Comparison of ENCODE assay signal across 15 cellular contexts in the genomic region with DNA sequence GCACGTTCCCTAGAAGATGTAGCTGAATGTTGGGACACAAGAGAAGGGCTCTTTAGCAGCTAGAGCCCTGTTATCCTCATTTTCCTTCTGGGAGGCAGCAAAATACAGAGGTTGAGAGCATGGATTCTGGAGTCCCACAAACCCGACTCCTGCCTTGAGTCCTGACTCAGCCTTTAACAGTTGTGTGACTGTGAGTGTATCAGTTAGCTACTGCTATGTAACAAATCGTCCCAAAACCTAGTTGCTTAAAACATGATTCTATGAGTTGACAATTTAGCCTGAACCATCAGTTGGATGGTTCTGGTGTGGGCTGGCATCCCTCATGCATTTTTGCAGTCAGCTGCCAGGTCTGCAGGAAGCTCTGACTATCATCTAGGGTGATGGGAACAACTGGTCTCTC.
"Had no signal": no experiment of that assay in that cellular context is flagged by ENCODE, and none has a peak within 500 bp of the region (broad histone marks: within the 10 kb centered on the region; RNA-seq: fewer than 3 reads in every experiment).

No MANE protein-coding gene starts in this region.

- DNase-seq: activated CD4-positive, alpha-beta T cell treated with anti-CD3 and anti-CD28 coated beads, Interleukin-2, amount 10 ng/mL, durations not matched to agents 7 days and 5 days; activated CD8-positive, alpha-beta memory T cell treated with anti-CD3 and anti-CD28 coated beads, Interleukin-2, amount 50 U/mL, for 48 hours; activated gamma-delta T cell; activated T-cell treated with anti-CD3 and anti-CD28 coated beads, Interleukin-2, amount 50 U/mL, for 72 hours; amygdala; nephron progenitor cell; occipital lobe; stimulated activated CD4-positive, alpha-beta T cell treated with anti-CD3 and anti-CD28 coated beads, Interleukin-15, amount 100 ng/mL, for 24 hours; stimulated activated CD4-positive, alpha-beta T cell treated with anti-CD3 and anti-CD28 coated beads, Interleukin-4, amount 100 ng/mL, for 1 hour; stimulated activated naive B cell treated with anti-CD40 and anti-IgM and Interleukin-4, amounts not matched to agents 10 μg/mL and 1 μg/mL and 100 μg/mL, for 72 hours; substantia nigra; trophoblast cell had no signal

- H3K36me3 ChIP-seq: SJSA1 had no signal

- H3K4me3 ChIP-seq: SJSA1, skin epidermis had no signal

- H3K27me3 ChIP-seq: SJSA1 had no signal

- H3K9me3 ChIP-seq: SJSA1 had no signal

- H3K27ac ChIP-seq: epithelial cell of prostate, SJSA1, skin epidermis had no signal
